Comparison of ENCODE assay signal across 2 cellular contexts in the genomic region with DNA sequence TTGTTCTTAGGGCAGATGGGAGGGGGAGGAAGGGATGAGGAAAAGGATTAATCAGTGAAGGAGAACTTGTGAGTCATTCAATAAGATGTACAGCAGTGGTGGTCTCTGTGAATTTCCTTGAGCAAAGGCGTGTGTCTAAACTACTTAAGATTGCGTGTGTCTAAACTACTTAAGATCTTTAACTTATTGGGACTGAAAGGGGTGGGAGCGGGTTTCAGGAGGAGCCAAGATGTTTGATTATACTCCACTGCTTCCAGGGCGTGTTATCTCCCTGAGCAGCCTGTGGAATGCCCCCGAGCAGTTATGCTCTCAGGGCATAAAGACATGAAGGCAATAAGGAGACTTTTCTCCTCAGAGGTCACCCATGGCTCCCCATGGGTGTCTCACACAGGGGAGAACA. TPM values are rescaled to one million over a fixed set of nuclear protein-coding genes. Genes with fewer than 3 reads are reported as not detected.
"Had no signal": no experiment of that assay in that cellular context is flagged by ENCODE, and none has a peak within 500 bp of the region (broad histone marks: within the 10 kb centered on the region; RNA-seq: fewer than 3 reads in every experiment).

No MANE protein-coding gene starts in this region.

RNA-seq across cellular contexts. Expression of gene KCNK1, which starts 2.5 kb away (rescaled TPM):
- total RNA-seq: myocyte had no signal
- polyA plus RNA-seq: immature natural killer cell had no signal
